1 cellular context compared by ENCODE assay signal in genomic region chr12:54925319-54925718, GRCh38.
TF ChIP-seq lines count a peak whose summit lies in the region.

No MANE protein-coding gene starts in this region.

TF ChIP-seq in GM23338, 12 proteins besides CTCF, POLR2A, EP300 and RAD21 (continued from another document):
- TF ChIP-seq ZNF462 (CRISPR knock-in tag; IDR thresholded peaks at IDR 0.05) (no peak), EZH2phosphoT487 (IDR thresholded peaks at IDR 0.05; ENCODE audit: unreplicated experiment) (no peak), NANOG (IDR thresholded peaks at IDR 0.05; ENCODE audit: borderline replicate concordance) (no peak), ETS1 (IDR thresholded peaks at IDR 0.05) (no peak), STAT1 (IDR thresholded peaks at IDR 0.05; ENCODE audit: unreplicated experiment) (no peak), REST (IDR thresholded peaks at IDR 0.05; ENCODE audit: unreplicated experiment) (no peak)
